10 cellular contexts compared by ENCODE assay signal in genomic region chr4:16896871-16897270, GRCh38. TPM values are rescaled to one million over a fixed set of nuclear protein-coding genes. Genes with fewer than 3 reads are reported as not detected.
DNase-seq lines count a peak whose midpoint lies in the region; ATAC-seq and TF ChIP-seq lines count a peak whose summit lies in the region.
"Had no signal": no experiment of that assay in that cellular context is flagged by ENCODE, and none has a peak within 500 bp of the region (broad histone marks: within the 10 kb centered on the region; RNA-seq: fewer than 3 reads in every experiment).

No MANE protein-coding gene starts in this region.

- peak overlapping the region; percentile 73 for H3K4me3 ChIP-seq in left ventricle myocardium inferior
- peak overlapping the region; percentile 17 to 67 (median 40) for H3K4me3 ChIP-seq in esophagus squamous epithelium
- peak overlapping the region; percentile 39 to 57 for H3K4me3 ChIP-seq in vagina

- peaks cover 90% of the 10 kb centered on the region for H3K4me1 Mint-ChIP-seq in nephron progenitor cell

- no peaks in the 10 kb centered on the region for H3K36me3 Mint-ChIP-seq in nephron progenitor cell (ENCODE audit: low read depth)

- intact Hi-C loops in left ventricle myocardium inferior (cut with micrococcal nuclease), result no loop called here
- intact Hi-C loops in Right ventricle myocardium superior (cut with DNase I), result loop anchor here (10.0 kb wide), 1 partner anchor 102 kb away; no protein-coding TSS in a partner anchor
- intact Hi-C loops in esophagus squamous epithelium (cut with DNase I), result no loop called here
- intact Hi-C loops in vagina (cut with DNase I), result no loop called here

- peaks cover 2% of the 10 kb centered on the region for H3K27me3 Mint-ChIP-seq in nephron progenitor cell (ENCODE audit: low read depth, poor library complexity)

- H3K27me3 ChIP-seq in left ventricle myocardium inferior (ENCODE audit: low read depth) (peaks cover 25% of the 10 kb centered on the region), esophagus squamous epithelium (no peaks in the 10 kb centered on the region), vagina (no peaks in the 10 kb centered on the region)

- H3K27ac ChIP-seq in left ventricle myocardium inferior (replicated peaks) (peak overlapping the region; percentile 85), esophagus squamous epithelium (peak overlapping the region; percentile 23 to 74 (median 64)), vagina (peak overlapping the region; percentile 71)

- H3K9me3 Mint-ChIP-seq in nephron progenitor cell, result no peaks in the 10 kb centered on the region

- 57 to 63% methylated on average over 3 of the region's 3 CpGs for WGBS in esophagus squamous epithelium, 2 donors

- H3K9me3 ChIP-seq in left ventricle myocardium inferior (replicated peaks) (no peaks in the 10 kb centered on the region), esophagus squamous epithelium (no peaks in the 10 kb centered on the region), vagina (no peaks in the 10 kb centered on the region)

- H3K4me1 ChIP-seq in left ventricle myocardium inferior (peaks cover 33% of the 10 kb centered on the region), esophagus squamous epithelium (peaks cover 0 to 17% (median 0%) of the 10 kb centered on the region in 3 donors), vagina (no peaks in the 10 kb centered on the region)

- ATAC-seq in Right ventricle myocardium superior (ENCODE audit: poor library complexity) (no peak), GM21576 (IDR thresholded peaks at IDR 0.05; ENCODE audit: unreplicated experiment) (no peak)

- no peak for DNase-seq in left ventricle myocardium inferior
- DNase-seq in Right ventricle myocardium superior, result no peak
- DNase-seq in esophagus squamous epithelium (lab: John Stamatoyannopoulos, UW), result no peak
- DNase-seq in nephron progenitor cell, result no peak
- no peak for DNase-seq in vagina (ENCODE audit: extremely low spot score in 2 of 2)
- no peak for DNase-seq in SHP77 treated with DMSO at 0.1 percent for 48 hours (lab: John Stamatoyannopoulos, UW)
- no peak for DNase-seq in NCI-H2227 treated with DMSO at 0.1 percent for 48 hours (lab: John Stamatoyannopoulos, UW)
- DNase-seq: ACHN, hippocampal formation had no signal

- H3K27ac Mint-ChIP-seq in nephron progenitor cell, result peak overlapping the region; percentile 84

- H3K36me3 ChIP-seq in left ventricle myocardium inferior (no peaks in the 10 kb centered on the region), esophagus squamous epithelium (no peaks in the 10 kb centered on the region), vagina (no peaks in the 10 kb centered on the region)

- TF ChIP-seq POLR2A in esophagus squamous epithelium (IDR thresholded peaks at IDR 0.05), result no peak
- no peak for TF ChIP-seq POLR2A in vagina (IDR thresholded peaks at IDR 0.05)

- no peak for TF ChIP-seq CTCF in left ventricle myocardium inferior (IDR thresholded peaks at IDR 0.05; ENCODE audit: borderline replicate concordance)
- no peak for TF ChIP-seq CTCF in esophagus squamous epithelium (IDR thresholded peaks at IDR 0.05)
- no peak for TF ChIP-seq CTCF in nephron progenitor cell (IDR thresholded peaks at IDR 0.05)
- no peak for TF ChIP-seq CTCF in vagina (IDR thresholded peaks at IDR 0.05)

- peak overlapping the region; percentile 97 for H3K4me3 Mint-ChIP-seq in nephron progenitor cell

RNA-seq across cellular contexts. Expression of gene LDB2, which starts 1.6 kb away (rescaled TPM):
- total RNA-seq in left ventricle myocardium inferior (29.6 TPM), Right ventricle myocardium superior (18.5 TPM), esophagus squamous epithelium (10 to 100 TPM in 1 of 4 donors, 1 to 10 TPM in 3; 3.0 to 16.0 (median 5.9) TPM), vagina (70.0 TPM)
